2 cellular contexts compared by ENCODE assay signal in the genomic region with DNA sequence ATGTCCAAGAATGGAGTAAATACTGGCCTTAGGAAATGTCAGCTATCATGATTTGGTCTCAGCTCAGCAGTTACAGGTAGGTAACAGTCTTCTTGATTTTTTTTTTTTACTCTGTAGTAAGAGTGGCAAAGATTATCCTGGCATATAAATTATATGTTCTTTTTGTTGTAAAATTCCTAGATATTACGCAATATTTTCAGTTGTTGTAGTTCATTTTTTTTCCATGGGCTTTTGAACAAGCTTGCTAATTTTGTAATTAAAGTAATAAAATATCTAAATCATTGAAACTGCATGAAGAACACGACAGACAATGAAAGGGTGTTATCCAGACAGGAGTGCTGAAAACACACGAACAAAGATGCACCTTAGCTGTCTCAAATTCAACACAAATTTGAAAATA.
TF ChIP-seq lines count a peak whose summit lies in the region.

No MANE protein-coding gene starts in this region.

TF ChIP-seq in IMR-90, 13 proteins besides CTCF, POLR2A, EP300 and RAD21:
- TF ChIP-seq CEBPB (IDR thresholded peaks at IDR 0.05; ENCODE audit: low read depth, low read length): peak; percentile 73
- no peak for TF ChIP-seq BHLHE40 (IDR thresholded peaks at IDR 0.05; ENCODE audit: low read depth, low read length)
- no peak for TF ChIP-seq NFE2L2 (IDR thresholded peaks at IDR 0.05; ENCODE audit: low read depth, low read length)
- TF ChIP-seq, protein P1, sequence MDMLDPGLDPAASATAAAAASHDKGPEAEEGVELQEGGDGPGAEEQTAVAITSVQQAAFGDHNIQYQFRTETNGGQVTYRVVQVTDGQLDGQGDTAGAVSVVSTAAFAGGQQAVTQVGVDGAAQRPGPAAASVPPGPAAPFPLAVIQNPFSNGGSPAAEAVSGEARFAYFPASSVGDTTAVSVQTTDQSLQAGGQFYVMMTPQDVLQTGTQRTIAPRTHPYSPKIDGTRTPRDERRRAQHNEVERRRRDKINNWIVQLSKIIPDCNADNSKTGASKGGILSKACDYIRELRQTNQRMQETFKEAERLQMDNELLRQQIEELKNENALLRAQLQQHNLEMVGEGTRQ (IDR thresholded peaks at IDR 0.05; ENCODE audit: low read depth, low read length): no peak

TF ChIP-seq in K562, 482 proteins besides CTCF, POLR2A, EP300 and RAD21 (continued from another document):
- TF ChIP-seq CEBPG (CRISPR knock-in tag; IDR thresholded peaks at IDR 0.05) (no peak), CEBPG (tag; conservative IDR thresholded peaks at IDR 0.05 in 1 of 2, IDR thresholded peaks at IDR 0.05 in 1 of 2) (peak in 1 of 2 experiments; percentile 96; a peak in 2 of 4 replicates), MEF2A (IDR thresholded peaks at IDR 0.05; ENCODE audit: control insufficient read depth, low read depth, low read length) (no peak), KAT7 (CRISPR knock-in tag; IDR thresholded peaks at IDR 0.05; ENCODE audit: borderline replicate concordance) (no peak), ZEB2 (IDR thresholded peaks at IDR 0.05) (no peak), HNRNPH1 (optimal IDR thresholded peaks at IDR 0.05; ENCODE audit: low read depth, low read length) (no peak), RUNX1 (IDR thresholded peaks at IDR 0.05; ENCODE audit: low read depth) (no peak)
